ENCODE assay signal across 7 cellular contexts in genomic region chr10:46311961-46312431, GRCh38. TPM values are rescaled to one million over a fixed set of nuclear protein-coding genes. Genes with fewer than 3 reads are reported as not detected.
"Had no signal": no experiment of that assay in that cellular context is flagged by ENCODE, and none has a peak within 500 bp of the region (broad histone marks: within the 10 kb centered on the region; RNA-seq: fewer than 3 reads in every experiment).

No MANE protein-coding gene starts in this region.

RNA-seq across cellular contexts. Expression of gene ANTXRL, which starts 25.2 kb away (rescaled TPM):
- total RNA-seq: activated CD8-positive, alpha-beta T cell treated with anti-CD3 and anti-CD28 coated beads, Interleukin-2, amount 10 ng/mL, durations not matched to agents 7 days and 5 days; activated naive CD4-positive, alpha-beta T cell treated with anti-CD3 and anti-CD28 coated beads for 36 hours; activated T-helper 2 cell treated with anti-CD3 and anti-CD28 coated beads, Interferon-gamma antibody, Interleukin-2, Interleukin-4, amounts not matched to agents 10 μg/mL and 5 μg/mL and 100 μg/mL, durations not matched to agents 14 hours and 24 hours and 36 hours; liver; natural killer cell; vagina had no signal
- polyA plus RNA-seq: aorta had no signal
